In the genomic region with DNA sequence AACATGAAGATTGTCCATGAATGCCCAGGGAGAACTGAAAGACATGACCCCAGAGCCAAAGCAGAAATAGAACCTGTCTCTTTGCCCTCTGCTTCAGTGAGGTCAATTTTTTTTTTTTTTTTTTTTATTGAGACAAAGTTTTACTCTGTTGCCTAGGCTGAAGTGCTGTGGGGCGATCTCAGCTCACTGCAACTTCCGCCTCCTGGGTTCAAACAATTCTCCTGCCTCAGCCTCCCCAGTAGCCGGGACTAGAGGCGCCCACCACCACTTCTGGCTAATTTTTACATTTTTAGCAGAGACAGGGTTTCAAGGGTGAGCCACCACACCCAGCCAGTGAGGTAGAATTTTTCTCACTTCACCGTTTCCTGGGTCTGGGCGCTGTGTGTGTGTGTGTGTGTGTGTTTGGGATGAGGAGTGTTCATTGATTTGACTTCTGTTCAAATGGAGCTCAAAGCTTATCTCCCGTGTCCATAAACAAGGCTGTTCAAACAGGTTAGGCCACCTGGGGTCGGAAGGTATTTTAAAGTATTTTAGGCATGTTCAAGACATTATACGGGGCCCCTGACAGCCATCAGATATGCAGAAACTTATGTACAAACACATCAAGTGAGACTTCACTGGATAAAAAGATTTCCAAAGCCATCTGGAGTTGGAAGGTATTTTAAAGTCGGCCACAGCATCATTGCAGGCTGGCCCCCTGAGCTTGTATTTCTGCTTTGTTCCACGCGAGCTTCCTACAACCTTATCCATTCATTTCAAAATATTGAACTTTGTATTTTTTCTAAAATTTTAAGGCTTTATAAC, we compare ENCODE assay signal across 1 cellular context.
TF ChIP-seq lines count a peak whose summit lies in the region.

No MANE protein-coding gene starts in this region.

TF ChIP-seq in HepG2, 621 proteins besides CTCF, POLR2A, EP300 and RAD21 (continued from another document and continues in another):
- no peak for TF ChIP-seq USF2 (IDR thresholded peaks at IDR 0.05; ENCODE audit: low read depth, low read length)
- no peak for TF ChIP-seq USF2 (CRISPR knock-in tag; IDR thresholded peaks at IDR 0.05; ENCODE audit: borderline replicate concordance)
- TF ChIP-seq ZNF260 (CRISPR knock-in tag; IDR thresholded peaks at IDR 0.05; ENCODE audit: borderline replicate concordance, low read depth): no peak
- TF ChIP-seq MAF1 (CRISPR knock-in tag; IDR thresholded peaks at IDR 0.05; ENCODE audit: borderline replicate concordance): no peak
- no peak for TF ChIP-seq ZNF567 (CRISPR knock-in tag; IDR thresholded peaks at IDR 0.05; ENCODE audit: borderline replicate concordance)
- TF ChIP-seq, protein P1, sequence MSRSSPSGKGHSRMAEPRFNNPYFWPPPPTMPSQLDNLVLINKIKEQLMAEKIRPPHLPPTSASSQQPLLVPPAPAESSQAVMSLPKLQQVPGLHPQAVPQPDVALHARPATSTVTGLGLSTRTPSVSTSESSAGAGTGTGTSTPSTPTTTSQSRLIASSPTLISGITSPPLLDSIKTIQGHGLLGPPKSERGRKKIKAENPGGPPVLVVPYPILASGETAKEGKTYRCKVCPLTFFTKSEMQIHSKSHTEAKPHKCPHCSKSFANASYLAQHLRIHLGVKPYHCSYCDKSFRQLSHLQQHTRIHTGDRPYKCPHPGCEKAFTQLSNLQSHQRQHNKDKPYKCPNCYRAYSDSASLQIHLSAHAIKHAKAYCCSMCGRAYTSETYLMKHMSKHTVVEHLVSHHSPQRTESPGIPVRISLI (CRISPR knock-in tag; IDR thresholded peaks at IDR 0.05; ENCODE audit: borderline replicate concordance): peak; percentile 67; the same call in 1 of the 2 replicates
- TF ChIP-seq FOXA1 (IDR thresholded peaks at IDR 0.05): no peak
- TF ChIP-seq FOXA1 (CRISPR knock-in tag; IDR thresholded peaks at IDR 0.05): peak; percentile 69
- TF ChIP-seq THAP11 (CRISPR knock-in tag; IDR thresholded peaks at IDR 0.05): no peak
- TF ChIP-seq, protein P2, sequence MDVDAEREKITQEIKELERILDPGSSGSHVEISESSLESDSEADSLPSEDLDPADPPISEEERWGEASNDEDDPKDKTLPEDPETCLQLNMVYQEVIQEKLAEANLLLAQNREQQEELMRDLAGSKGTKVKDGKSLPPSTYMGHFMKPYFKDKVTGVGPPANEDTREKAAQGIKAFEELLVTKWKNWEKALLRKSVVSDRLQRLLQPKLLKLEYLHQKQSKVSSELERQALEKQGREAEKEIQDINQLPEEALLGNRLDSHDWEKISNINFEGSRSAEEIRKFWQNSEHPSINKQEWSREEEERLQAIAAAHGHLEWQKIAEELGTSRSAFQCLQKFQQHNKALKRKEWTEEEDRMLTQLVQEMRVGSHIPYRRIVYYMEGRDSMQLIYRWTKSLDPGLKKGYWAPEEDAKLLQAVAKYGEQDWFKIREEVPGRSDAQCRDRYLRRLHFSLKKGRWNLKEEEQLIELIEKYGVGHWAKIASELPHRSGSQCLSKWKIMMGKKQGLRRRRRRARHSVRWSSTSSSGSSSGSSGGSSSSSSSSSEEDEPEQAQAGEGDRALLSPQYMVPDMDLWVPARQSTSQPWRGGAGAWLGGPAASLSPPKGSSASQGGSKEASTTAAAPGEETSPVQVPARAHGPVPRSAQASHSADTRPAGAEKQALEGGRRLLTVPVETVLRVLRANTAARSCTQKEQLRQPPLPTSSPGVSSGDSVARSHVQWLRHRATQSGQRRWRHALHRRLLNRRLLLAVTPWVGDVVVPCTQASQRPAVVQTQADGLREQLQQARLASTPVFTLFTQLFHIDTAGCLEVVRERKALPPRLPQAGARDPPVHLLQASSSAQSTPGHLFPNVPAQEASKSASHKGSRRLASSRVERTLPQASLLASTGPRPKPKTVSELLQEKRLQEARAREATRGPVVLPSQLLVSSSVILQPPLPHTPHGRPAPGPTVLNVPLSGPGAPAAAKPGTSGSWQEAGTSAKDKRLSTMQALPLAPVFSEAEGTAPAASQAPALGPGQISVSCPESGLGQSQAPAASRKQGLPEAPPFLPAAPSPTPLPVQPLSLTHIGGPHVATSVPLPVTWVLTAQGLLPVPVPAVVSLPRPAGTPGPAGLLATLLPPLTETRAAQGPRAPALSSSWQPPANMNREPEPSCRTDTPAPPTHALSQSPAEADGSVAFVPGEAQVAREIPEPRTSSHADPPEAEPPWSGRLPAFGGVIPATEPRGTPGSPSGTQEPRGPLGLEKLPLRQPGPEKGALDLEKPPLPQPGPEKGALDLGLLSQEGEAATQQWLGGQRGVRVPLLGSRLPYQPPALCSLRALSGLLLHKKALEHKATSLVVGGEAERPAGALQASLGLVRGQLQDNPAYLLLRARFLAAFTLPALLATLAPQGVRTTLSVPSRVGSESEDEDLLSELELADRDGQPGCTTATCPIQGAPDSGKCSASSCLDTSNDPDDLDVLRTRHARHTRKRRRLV (CRISPR knock-in tag; IDR thresholded peaks at IDR 0.05): peak; percentile 57; the same call in 1 of the 2 replicates
- TF ChIP-seq ZGPAT (CRISPR knock-in tag; IDR thresholded peaks at IDR 0.05): no peak
- peak; percentile 62 for TF ChIP-seq CREM (IDR thresholded peaks at IDR 0.05)
- TF ChIP-seq CREM (CRISPR knock-in tag; IDR thresholded peaks at IDR 0.05): no peak
- peak; percentile 94 for TF ChIP-seq NR2F2 (IDR thresholded peaks at IDR 0.05; ENCODE audit: borderline replicate concordance, low read depth)
- TF ChIP-seq ZNF552 (CRISPR knock-in tag; IDR thresholded peaks at IDR 0.05; ENCODE audit: borderline replicate concordance): no peak
- TF ChIP-seq, protein P3, sequence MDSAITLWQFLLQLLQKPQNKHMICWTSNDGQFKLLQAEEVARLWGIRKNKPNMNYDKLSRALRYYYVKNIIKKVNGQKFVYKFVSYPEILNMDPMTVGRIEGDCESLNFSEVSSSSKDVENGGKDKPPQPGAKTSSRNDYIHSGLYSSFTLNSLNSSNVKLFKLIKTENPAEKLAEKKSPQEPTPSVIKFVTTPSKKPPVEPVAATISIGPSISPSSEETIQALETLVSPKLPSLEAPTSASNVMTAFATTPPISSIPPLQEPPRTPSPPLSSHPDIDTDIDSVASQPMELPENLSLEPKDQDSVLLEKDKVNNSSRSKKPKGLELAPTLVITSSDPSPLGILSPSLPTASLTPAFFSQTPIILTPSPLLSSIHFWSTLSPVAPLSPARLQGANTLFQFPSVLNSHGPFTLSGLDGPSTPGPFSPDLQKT (CRISPR knock-in tag; IDR thresholded peaks at IDR 0.05; ENCODE audit: borderline replicate concordance): no peak
- peak; percentile 54; the same call in 1 of the 2 replicates for TF ChIP-seq ZNF263 (CRISPR knock-in tag; IDR thresholded peaks at IDR 0.05)
- TF ChIP-seq, protein P4, sequence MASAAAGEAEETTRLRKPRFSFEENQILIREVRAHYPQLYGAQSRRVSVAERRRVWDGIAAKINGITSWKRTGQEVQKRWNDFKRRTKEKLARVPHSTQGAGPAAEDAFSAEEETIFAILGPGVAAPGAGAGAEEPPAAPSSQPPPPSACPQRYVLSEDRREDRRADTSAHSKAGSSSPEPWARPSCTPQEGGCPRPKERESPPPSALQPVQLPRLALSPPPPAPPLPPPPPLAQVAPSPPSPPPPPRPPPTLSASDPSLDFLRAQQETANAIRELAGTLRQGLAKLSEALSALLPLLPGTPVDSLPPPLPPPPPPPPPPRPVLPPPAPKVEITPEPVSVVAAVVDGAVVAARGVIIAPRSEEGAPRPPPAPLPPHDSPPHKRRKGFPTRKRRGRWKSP (CRISPR knock-in tag; IDR thresholded peaks at IDR 0.05): 0 out of 2 replicates have a peak, but pooled peaks have one; percentile 25
- peak; percentile 34; the same call in 1 of the 2 replicates for TF ChIP-seq HNF1B (CRISPR knock-in tag; IDR thresholded peaks at IDR 0.05)
- no peak for TF ChIP-seq HNF1A (IDR thresholded peaks at IDR 0.05; ENCODE audit: low read depth)
- TF ChIP-seq HNF1A (CRISPR knock-in tag; IDR thresholded peaks at IDR 0.05; ENCODE audit: borderline replicate concordance): peak; percentile 24; the same call in 1 of the 2 replicates
- TF ChIP-seq DR1 (CRISPR knock-in tag; IDR thresholded peaks at IDR 0.05): no peak
- TF ChIP-seq, protein P5, sequence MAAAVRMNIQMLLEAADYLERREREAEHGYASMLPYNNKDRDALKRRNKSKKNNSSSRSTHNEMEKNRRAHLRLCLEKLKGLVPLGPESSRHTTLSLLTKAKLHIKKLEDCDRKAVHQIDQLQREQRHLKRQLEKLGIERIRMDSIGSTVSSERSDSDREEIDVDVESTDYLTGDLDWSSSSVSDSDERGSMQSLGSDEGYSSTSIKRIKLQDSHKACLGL (CRISPR knock-in tag; IDR thresholded peaks at IDR 0.05): no peak
- TF ChIP-seq ARNTL (CRISPR knock-in tag; IDR thresholded peaks at IDR 0.05): peak; percentile 41; the same call in 1 of the 2 replicates
